ENCODE assay signal across 9 cellular contexts in the genomic region with DNA sequence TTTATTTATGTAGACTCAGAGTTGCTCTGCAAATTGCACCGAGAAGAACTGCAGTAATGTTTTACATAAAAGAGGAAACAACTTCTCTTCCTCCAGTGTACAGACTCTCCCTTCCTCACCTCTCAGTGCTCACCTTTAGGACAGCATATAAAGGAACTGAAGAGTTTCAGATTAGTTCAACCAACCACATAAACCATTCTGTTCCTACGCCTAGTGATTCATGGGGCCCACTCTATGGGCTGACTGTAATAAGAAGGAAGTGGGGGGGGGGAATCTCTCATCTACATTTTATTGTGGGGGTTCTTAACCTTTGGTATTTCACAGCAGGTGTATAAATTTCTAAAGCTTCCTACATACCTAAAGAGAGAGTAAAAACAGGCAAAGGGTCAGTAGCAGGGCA. TPM values are rescaled to one million over a fixed set of nuclear protein-coding genes. Genes with fewer than 3 reads are reported as not detected.
DNase-seq lines count a peak whose midpoint lies in the region; ATAC-seq and TF ChIP-seq lines count a peak whose summit lies in the region.
"Had no signal": no experiment of that assay in that cellular context is flagged by ENCODE, and none has a peak within 500 bp of the region (broad histone marks: within the 10 kb centered on the region; RNA-seq: fewer than 3 reads in every experiment).

No MANE protein-coding gene starts in this region.

- peaks cover 20% of the 10 kb centered on the region for H3K4me1 ChIP-seq in RWPE2 (ENCODE audit: insufficient read depth, poor library complexity, severe bottlenecking)

- DNase-seq in activated CD4-positive, alpha-beta T cell treated with anti-CD3 and anti-CD28 coated beads for 48 hours: peak; percentile 46
- DNase-seq in activated CD4-positive, alpha-beta T cell treated with anti-CD3 and anti-CD28 coated beads, Interleukin-2, amount 50 U/mL, for 1 hour: no peak
- no peak for DNase-seq in RWPE2 (ENCODE audit: low spot score)
- DNase-seq in stimulated activated CD8-positive, alpha-beta memory T cell treated with anti-CD3 and anti-CD28 coated beads, Interleukin-15, amount 100 ng/mL, for 48 hours (ENCODE audit: low read depth in 2 of 2): peak; percentile 5 to 15
- DNase-seq in kidney glomerular epithelial cell (lab: John Stamatoyannopoulos, UW): no peak
- no peak for DNase-seq in SK-N-DZ (ENCODE audit: low spot score)
- no peak for DNase-seq in Right ventricle myocardium inferior (ENCODE audit: missing footprints)
- DNase-seq: dermis blood vessel endothelial cell had no signal

- H3K9me3 ChIP-seq in RWPE2 (ENCODE audit: severe bottlenecking): no peaks in the 10 kb centered on the region

- peak overlapping the region; percentile 71 for H3K27ac ChIP-seq in RWPE2 (ENCODE audit: poor library complexity, severe bottlenecking)

- H3K36me3 ChIP-seq in RWPE2 (ENCODE audit: low read depth): peaks cover 73% of the 10 kb centered on the region

- peak; percentile 95 for ATAC-seq in HG02870 (IDR thresholded peaks at IDR 0.05; ENCODE audit: unreplicated experiment)
- peak; percentile 33; the same call in 1 of the 3 replicates for ATAC-seq in RWPE2 (ENCODE audit: low read depth)
- no peak for ATAC-seq in Right ventricle myocardium inferior

- no peaks in the 10 kb centered on the region for H3K27me3 ChIP-seq in RWPE2 (ENCODE audit: insufficient read depth, poor library complexity, severe bottlenecking)

- intact Hi-C loops in Right ventricle myocardium inferior (cut with DNase I): no loop called here

- no peak overlapping the region for H3K4me3 ChIP-seq in RWPE2 (ENCODE audit: severe bottlenecking)

- TF ChIP-seq CTCF in RWPE2 (IDR thresholded peaks at IDR 0.05; ENCODE audit: poor library complexity, severe bottlenecking): no peak

RNA-seq across cellular contexts. Expression of a gene that starts 18.3 kb away (rescaled TPM):
- polyA plus RNA-seq in SK-N-DZ (2014; cell fraction: cytosol; rRNA removed): 36.5 and 41.5 TPM in 2 replicates
- polyA plus RNA-seq in SK-N-DZ (2014; cell fraction: nucleus; rRNA removed): 47.8 and 51.5 TPM in 2 replicates
- total RNA-seq in Right ventricle myocardium inferior: 24.8 TPM

RNA-seq across cellular contexts. Expression of a gene that starts 18.4 kb away (rescaled TPM):
- polyA plus RNA-seq in SK-N-DZ (2014; cell fraction: cytosol; rRNA removed): 62.0 and 65.7 TPM in 2 replicates
- 59.9 and 74.4 TPM in 2 replicates for polyA plus RNA-seq in SK-N-DZ (2014; cell fraction: nucleus; rRNA removed)
- 18.9 TPM for total RNA-seq in Right ventricle myocardium inferior

RNA-seq across cellular contexts. Expression of a gene that starts 36.3 kb away (rescaled TPM):
- 3.2 and 3.7 TPM in 2 replicates for polyA plus RNA-seq in SK-N-DZ (2014; cell fraction: cytosol; rRNA removed)
- 1.5 and 3.7 TPM in 2 replicates for polyA plus RNA-seq in SK-N-DZ (2014; cell fraction: nucleus; rRNA removed)
- total RNA-seq in Right ventricle myocardium inferior: 0.43 TPM

Comparison
In these comparisons a context has a peak if more than half of its experiments do, and no peak if none do; other contexts are left out.
1. DNase-seq: peak in activated CD4-positive, alpha-beta T cell treated with anti-CD3 and anti-CD28 coated beads for 48 hours (single experiment) and stimulated activated CD8-positive, alpha-beta memory T cell treated with anti-CD3 and anti-CD28 coated beads, Interleukin-15, amount 100 ng/mL, for 48 hours (2 of 2); none in activated CD4-positive, alpha-beta T cell treated with anti-CD3 and anti-CD28 coated beads, Interleukin-2, amount 50 U/mL, for 1 hour (single experiment), RWPE2 (single experiment), kidney glomerular epithelial cell (single experiment), SK-N-DZ (single experiment) and Right ventricle myocardium inferior (single experiment).